24 cellular contexts compared by ENCODE assay signal in the genomic region with DNA sequence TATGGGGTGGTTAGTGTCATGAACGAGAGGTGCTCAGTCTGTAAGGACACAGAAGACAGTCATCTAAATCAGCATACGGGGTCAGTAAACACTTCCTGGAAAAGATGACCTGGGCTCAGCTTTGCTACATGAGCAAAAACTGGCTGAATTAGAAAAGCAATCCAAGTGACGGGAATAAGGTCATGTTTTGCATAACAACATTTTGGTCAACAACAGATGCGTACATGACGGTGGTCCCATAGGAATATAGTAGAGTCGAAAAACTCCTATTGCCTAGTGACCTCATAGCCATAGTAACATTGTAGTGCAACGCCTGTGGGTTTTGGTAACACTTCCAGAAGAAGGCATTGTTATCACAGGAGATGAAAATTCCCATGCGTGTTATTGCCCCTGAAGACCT.
"Had no signal": no experiment of that assay in that cellular context is flagged by ENCODE, and none has a peak within 500 bp of the region (broad histone marks: within the 10 kb centered on the region; RNA-seq: fewer than 3 reads in every experiment).

No MANE protein-coding gene starts in this region.

- H3K27me3 ChIP-seq: body of pancreas, cardiac muscle cell, SJCRH30 had no signal

- H3K4me3 ChIP-seq: body of pancreas, cardiac muscle cell, SJCRH30 had no signal

- H3K36me3 ChIP-seq: SJCRH30 had no signal

- H3K9me3 ChIP-seq: body of pancreas, SJCRH30 had no signal

- DNase-seq: activated B cell treated with CpG ODN at 0.5 μM for 24 hours; activated CD4-positive, alpha-beta T cell treated with anti-CD3 and anti-CD28 coated beads for 1 hour; activated CD4-positive, alpha-beta T cell treated with anti-CD3 and anti-CD28 coated beads, Interleukin-2, amount 10 ng/mL, durations not matched to agents 24 days and 14 days; activated CD4-positive, alpha-beta T cell treated with anti-CD3 and anti-CD28 coated beads, Interleukin-2, amount 50 U/mL, for 48 hours; activated CD8-positive, alpha-beta memory T cell treated with anti-CD3 and anti-CD28 coated beads, Interleukin-2, amount 10 ng/mL, durations not matched to agents 7 days and 5 days; activated effector memory CD4-positive, alpha-beta T cell treated with Interleukin-2 at 50 U/mL for 16 hours; activated naive CD4-positive, alpha-beta T cell; activated T-cell treated with anti-CD3 and anti-CD28 coated beads, Interleukin-2, amount 50 U/mL, for 24 hours; aorta; body of pancreas; KG1; NCI-H1092; NCI-H1694; NCI-H2029; NCI-H2107; NCI-H2171 treated with DMSO at 0.1 percent for 48 hours; NCI-H226; NCI-H82; Right ventricle myocardium superior; RPMI8226; SJCRH30; T-helper 17 cell; T-helper 9 cell had no signal

- ATAC-seq: activated CD8-positive, alpha-beta memory T cell treated with anti-CD3 and anti-CD28 coated beads, Interleukin-2, amount 10 ng/mL, durations not matched to agents 7 days and 5 days; body of pancreas; T-helper 17 cell had no signal

- H3K27ac ChIP-seq: body of pancreas, cardiac muscle cell had no signal

- H3K4me1 ChIP-seq: body of pancreas had no signal
